15 cellular contexts compared by ENCODE assay signal in genomic region chr5:1815881-1816292, GRCh38.
"Had no signal": no experiment of that assay in that cellular context is flagged by ENCODE, and none has a peak within 500 bp of the region (broad histone marks: within the 10 kb centered on the region; RNA-seq: fewer than 3 reads in every experiment).

No MANE protein-coding gene starts in this region.

- DNase-seq: activated CD4-positive, alpha-beta T cell treated with anti-CD3 and anti-CD28 coated beads, Interleukin-2, amount 10 ng/mL, durations not matched to agents 7 days and 5 days; activated CD8-positive, alpha-beta memory T cell treated with anti-CD3 and anti-CD28 coated beads for 24 hours; activated naive CD4-positive, alpha-beta T cell; activated naive CD8-positive, alpha-beta T cell treated with anti-CD3 and anti-CD28 coated beads, Interleukin-2, amount 10 ng/mL, durations not matched to agents 7 days and 5 days; islet precursor cell; left ventricle myocardium inferior; naive thymus-derived CD8-positive, alpha-beta T cell; occipital lobe; stimulated activated naive CD8-positive, alpha-beta T cell treated with anti-CD3 and anti-CD28 coated beads, Interleukin-15, amount 100 ng/mL, for 72 hours had no signal

- FAIRE-seq: endometrium had no signal

- H3K4me3 ChIP-seq: breast epithelium, gastroesophageal sphincter, left ventricle myocardium inferior, prostate gland, skin epidermis, thoracic aorta had no signal

- H3K27me3 ChIP-seq: breast epithelium, gastroesophageal sphincter had no signal

- ATAC-seq: gastroesophageal sphincter; naive thymus-derived CD8-positive, alpha-beta T cell; stimulated activated naive CD8-positive, alpha-beta T cell treated with anti-CD3 and anti-CD28 coated beads, Interleukin-15, amount 100 ng/mL, for 72 hours had no signal

- H3K27ac ChIP-seq: breast epithelium, gastroesophageal sphincter, left ventricle myocardium inferior, prostate gland, skin epidermis, thoracic aorta had no signal

- H3K9me3 ChIP-seq: breast epithelium, gastroesophageal sphincter, left ventricle myocardium inferior, prostate gland, thoracic aorta had no signal

- H3K4me1 ChIP-seq: breast epithelium, gastroesophageal sphincter, prostate gland had no signal

- H3K36me3 ChIP-seq: breast epithelium had no signal
